ENCODE assay signal across 8 cellular contexts in genomic region chr7:150340024-150340749, GRCh38. TPM values are rescaled to one million over a fixed set of nuclear protein-coding genes. Genes with fewer than 3 reads are reported as not detected.
DNase-seq lines count a peak whose midpoint lies in the region; ATAC-seq and TF ChIP-seq lines count a peak whose summit lies in the region.

No MANE protein-coding gene starts in this region.

- H3K36me3 ChIP-seq in HEK293 (ENCODE audit: control insufficient read depth in 2 of 2, insufficient read depth in 1 of 2, low read length in 2 of 2) (peaks cover 0 to 30% of the 10 kb centered on the region in 2 experiments; a peak in 1 of 3 replicates), Karpas-422 (ENCODE audit: insufficient read depth, low read length) (no peaks in the 10 kb centered on the region)

- no peak overlapping the region for H3K9ac ChIP-seq in Karpas-422 (ENCODE audit: low read length)

- peaks cover 21% of the 10 kb centered on the region for H3K4me1 Mint-ChIP-seq in stimulated activated effector memory CD8-positive, alpha-beta T cell treated with anti-CD3 and anti-CD28 coated beads, Interleukin-12 subunit alpha, Interleukin-12 subunit beta, amount 100 ng/mL, for 72 hours

- H3K4me3 ChIP-seq in HEK293 (ENCODE audit: low read depth, low read length) (no peak overlapping the region), cardiac fibroblast (replicated peaks in 1 of 2; ENCODE audit: low read depth in 2 of 2, low read length in 2 of 2) (peak overlapping the region; percentile 50 to 58), Karpas-422 (ENCODE audit: low read length) (no peak overlapping the region)

- H3K9me3 Mint-ChIP-seq in stimulated activated effector memory CD8-positive, alpha-beta T cell treated with anti-CD3 and anti-CD28 coated beads, Interleukin-12 subunit alpha, Interleukin-12 subunit beta, amount 100 ng/mL, for 72 hours, result no peaks in the 10 kb centered on the region

- no peaks in the 10 kb centered on the region for H3K9me3 ChIP-seq in HEK293 (ENCODE audit: control insufficient read depth, insufficient read depth, low read depth, low read length)
- peaks cover 6% of the 10 kb centered on the region; the same call in 1 of the 2 replicates for H3K9me3 ChIP-seq in Karpas-422 (ENCODE audit: low read length)

- H4K20me1 ChIP-seq in Karpas-422 (ENCODE audit: insufficient read depth, low read depth, low read length), result no peaks in the 10 kb centered on the region

- no peaks in the 10 kb centered on the region for H3K79me2 ChIP-seq in Karpas-422 (ENCODE audit: low read length)

- POLR2A ChIA-PET in HEK293 (lab: Yijun Ruan, JAX), result no interaction called here

- H3K9me2 ChIP-seq in Karpas-422 (replicated peaks; ENCODE audit: insufficient read depth, low read length), result no peaks in the 10 kb centered on the region

- H3K36me3 Mint-ChIP-seq in stimulated activated effector memory CD8-positive, alpha-beta T cell treated with anti-CD3 and anti-CD28 coated beads, Interleukin-12 subunit alpha, Interleukin-12 subunit beta, amount 100 ng/mL, for 72 hours, result peaks cover 15% of the 10 kb centered on the region

- peak overlapping the region; percentile 37 for H3K27ac Mint-ChIP-seq in stimulated activated effector memory CD8-positive, alpha-beta T cell treated with anti-CD3 and anti-CD28 coated beads, Interleukin-12 subunit alpha, Interleukin-12 subunit beta, amount 100 ng/mL, for 72 hours

- TF ChIP-seq CTCF in HEK293 (tag by site-specific recombination; IDR thresholded peaks at IDR 0.05) (no peak), cardiac fibroblast (IDR thresholded peaks at IDR 0.05; ENCODE audit: low read depth, low read length) (no peak)

- peak; percentile 45 for ATAC-seq in stimulated activated effector memory CD8-positive, alpha-beta T cell treated with anti-CD3 and anti-CD28 coated beads, Interleukin-12 subunit alpha, Interleukin-12 subunit beta, amount 100 ng/mL, for 72 hours
- ATAC-seq in GM19467 (IDR thresholded peaks at IDR 0.05; ENCODE audit: unreplicated experiment), result no peak

- H3K4me1 ChIP-seq in HEK293 (ENCODE audit: control insufficient read depth, insufficient read depth, low read length), result no peaks in the 10 kb centered on the region
- H3K4me1 ChIP-seq in Karpas-422 (ENCODE audit: low read length), result no peaks in the 10 kb centered on the region

- no peak overlapping the region for H3K4me3 Mint-ChIP-seq in stimulated activated effector memory CD8-positive, alpha-beta T cell treated with anti-CD3 and anti-CD28 coated beads, Interleukin-12 subunit alpha, Interleukin-12 subunit beta, amount 100 ng/mL, for 72 hours

- H3K27ac ChIP-seq in HEK293 (ENCODE audit: extremely low read depth, low read depth, low read length), result no peak overlapping the region
- no peak overlapping the region for H3K27ac ChIP-seq in Karpas-422 (ENCODE audit: low read length)

- H3K4me2 ChIP-seq in Karpas-422 (ENCODE audit: low read depth, low read length, poor library complexity, severe bottlenecking), result no peak overlapping the region

- H3K27me3 ChIP-seq in Karpas-422 (ENCODE audit: low read length), result no peaks in the 10 kb centered on the region

- H2AFZ ChIP-seq in Karpas-422 (ENCODE audit: low read length), result no peak overlapping the region

- CTCF ChIA-PET in HEK293 (lab: Yijun Ruan, JAX), result interaction anchor here (0.5 kb wide), 1 partner anchor 433 kb away, joined by 3 read pairs; no protein-coding TSS in a partner anchor

- DNase-seq in cardiac fibroblast (ENCODE audit: low read depth in 2 of 2), result peak; percentile 31 to 77
- DNase-seq in left kidney (ENCODE audit: low read depth, low spot score), result peak; percentile 71
- no peak for DNase-seq in stimulated activated effector memory CD8-positive, alpha-beta T cell treated with anti-CD3 and anti-CD28 coated beads, Interleukin-12 subunit alpha, Interleukin-12 subunit beta, amount 100 ng/mL, for 72 hours (ENCODE audit: low spot score in 2 of 2)
- DNase-seq in DMS79 treated with DMSO at 0.1 percent for 48 hours (lab: John Stamatoyannopoulos, UW), result no peak
- DNase-seq in OCI-M1 (lab: John Stamatoyannopoulos, UW), result no peak
- DNase-seq in Karpas-422, result no peak

TF ChIP-seq in HEK293, 187 proteins besides CTCF, POLR2A, EP300 and RAD21:
- TF ChIP-seq SCRT1 (tag by site-specific recombination; IDR thresholded peaks at IDR 0.05; ENCODE audit: borderline replicate concordance) (no peak), ZNF600 (tag by site-specific recombination; IDR thresholded peaks at IDR 0.05) (peak; percentile 43; the same call in 1 of the 2 replicates)

RNA-seq across cellular contexts. Expression of gene RARRES2, which starts 1.2 kb away (rescaled TPM):
- not detected in 2 replicates for total RNA-seq in Karpas-422 (2014; rRNA removed; shearing (Covaris generic); ENCODE audit: low replicate concordance)

RNA-seq across cellular contexts. Expression of gene ACTR3C, which starts 16.8 kb away (rescaled TPM):
- total RNA-seq in Karpas-422 (2014; rRNA removed; shearing (Covaris generic); ENCODE audit: low replicate concordance), result 0.48 and 13.8 TPM in 2 replicates

RNA-seq across cellular contexts. Expression of gene LRRC61, which starts 17.0 kb away (rescaled TPM):
- 4.1 and 16.5 TPM in 2 replicates for total RNA-seq in Karpas-422 (2014; rRNA removed; shearing (Covaris generic); ENCODE audit: low replicate concordance)

RNA-seq across cellular contexts. Expression of gene REPIN1, which starts 28.4 kb away (rescaled TPM):
- 53.3 and 98.4 TPM in 2 replicates for total RNA-seq in Karpas-422 (2014; rRNA removed; shearing (Covaris generic); ENCODE audit: low replicate concordance)

RNA-seq across cellular contexts. Expression of gene ZNF775, which starts 38.9 kb away (rescaled TPM):
- total RNA-seq in Karpas-422 (2014; rRNA removed; shearing (Covaris generic); ENCODE audit: low replicate concordance), result 1.5 and 4.7 TPM in 2 replicates

Comparison
In these comparisons a context has a peak if more than half of its experiments do, and no peak if none do; other contexts are left out.
1. H3K4me3 ChIP-seq: peak in cardiac fibroblast (2 of 2); none in HEK293 (single experiment) and Karpas-422 (single experiment).
2. DNase-seq: peak in cardiac fibroblast (2 of 2) and left kidney (single experiment); none in stimulated activated effector memory CD8-positive, alpha-beta T cell treated with anti-CD3 and anti-CD28 coated beads, Interleukin-12 subunit alpha, Interleukin-12 subunit beta, amount 100 ng/mL, for 72 hours (0 of 2), DMS79 treated with DMSO at 0.1 percent for 48 hours (single experiment), OCI-M1 (single experiment) and Karpas-422 (single experiment).